In the genomic region with DNA sequence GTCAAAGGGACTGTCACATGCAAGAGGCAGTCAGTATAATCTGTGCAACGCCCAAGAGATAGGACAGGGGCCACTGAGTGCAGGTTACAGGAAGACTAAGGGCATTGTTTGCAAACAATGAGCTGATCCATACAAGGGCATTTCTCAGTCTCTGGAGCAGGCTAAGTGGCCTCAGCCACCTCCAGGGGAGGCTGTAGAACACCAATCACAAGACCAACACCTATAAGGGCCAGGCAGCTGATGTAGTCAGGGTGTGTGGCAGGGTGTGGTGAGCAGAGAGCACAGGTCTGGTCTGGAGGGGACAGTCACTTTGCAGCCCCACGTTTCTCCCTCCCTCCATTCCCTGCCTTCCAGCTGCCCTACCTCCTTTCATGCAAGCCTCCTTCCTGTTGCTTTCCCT, we compare ENCODE assay signal across 25 cellular contexts.
DNase-seq lines count a peak whose midpoint lies in the region; ATAC-seq, FAIRE-seq and TF ChIP-seq lines count a peak whose summit lies in the region.
"Had no signal": no experiment of that assay in that cellular context is flagged by ENCODE, and none has a peak within 500 bp of the region (broad histone marks: within the 10 kb centered on the region; RNA-seq: fewer than 3 reads in every experiment).

No MANE protein-coding gene starts in this region.

- H2BK120ac ChIP-seq in IMR-90 (ENCODE audit: low read depth, low read length) = no peak overlapping the region

- H3K36me3 ChIP-seq in IMR-90 (ENCODE audit: control insufficient read depth, insufficient read depth, low read length) = no peaks in the 10 kb centered on the region
- H3K36me3 ChIP-seq in bronchial epithelial cell (ENCODE audit: control insufficient read depth, insufficient read depth, low read length) = no peaks in the 10 kb centered on the region
- no peaks in the 10 kb centered on the region for H3K36me3 ChIP-seq in ovary
- H3K36me3 ChIP-seq: BLaER1, heart right ventricle, neutrophil, prostate gland, tibial nerve had no signal

- H3K4me2 ChIP-seq in IMR-90 (ENCODE audit: low read depth, low read length) = no peak overlapping the region

- TF ChIP-seq POLR2A in IMR-90 (IDR thresholded peaks at IDR 0.05; ENCODE audit: low read depth, low read length) = no peak
- no peak for TF ChIP-seq POLR2A in ovary (IDR thresholded peaks at IDR 0.05)

- H3K4me3 ChIP-seq in GM12875 (ENCODE audit: low read depth, low read length) (no peak overlapping the region), IMR-90 (ENCODE audit: insufficient read depth, low read depth, low read length) (no peak overlapping the region), bronchial epithelial cell (ENCODE audit: low read depth, low read length) (no peak overlapping the region), ovary (no peak overlapping the region)
- H3K4me3 ChIP-seq: BLaER1, heart right ventricle, prostate gland, tibial nerve had no signal

- in situ Hi-C loops in IMR-90 (cut with MboI; ENCODE audit: low sequenced_read_pairs) = no loop called here

- no peak overlapping the region for H4K5ac ChIP-seq in IMR-90 (ENCODE audit: low read depth, low read length)

- no peaks in the 10 kb centered on the region for H3K9me1 ChIP-seq in IMR-90 (ENCODE audit: insufficient read depth, low read length)

- no peaks in the 10 kb centered on the region for H3K9me3 ChIP-seq in IMR-90 (ENCODE audit: control insufficient read depth, insufficient read depth, low read length)
- H3K9me3 ChIP-seq in ovary = no peaks in the 10 kb centered on the region
- H3K9me3 ChIP-seq: neutrophil, prostate gland had no signal

- H4K20me1 ChIP-seq in IMR-90 (ENCODE audit: insufficient read depth, low read length) = no peaks in the 10 kb centered on the region
- H4K20me1 ChIP-seq: BLaER1 had no signal

- H2AK5ac ChIP-seq in IMR-90 (ENCODE audit: low read depth, low read length) = no peak overlapping the region

- no peaks in the 10 kb centered on the region for H3K79me1 ChIP-seq in IMR-90 (ENCODE audit: low read depth in 1 of 2, low read length in 2 of 2)

- CTCF ChIA-PET in IMR-90 (lab: Yijun Ruan, JAX) = no interaction called here

- no peak overlapping the region for H2BK20ac ChIP-seq in IMR-90 (ENCODE audit: low read depth, low read length)

- no peak overlapping the region for H3K18ac ChIP-seq in IMR-90 (ENCODE audit: low read depth, low read length)

- 0 out of 2 replicates have a peak, but pooled peaks have one; percentile 2 for TF ChIP-seq CTCF in GM12875 (IDR thresholded peaks at IDR 0.05; ENCODE audit: borderline replicate concordance, insufficient read depth, low read depth, low read length)
- TF ChIP-seq CTCF in IMR-90 (conservative IDR thresholded peaks at IDR 0.05; ENCODE audit: low read depth, low read length) = no peak
- TF ChIP-seq CTCF in bronchial epithelial cell (IDR thresholded peaks at IDR 0.05; ENCODE audit: insufficient read depth, low read length, severe bottlenecking) = peak; percentile 4
- TF ChIP-seq CTCF in ovary (IDR thresholded peaks at IDR 0.05) = no peak

- BruUV-seq in IMR-90 (replicated peaks; lab: Mats Ljungman, UMichigan) = no TSS peak

- H2AFZ ChIP-seq in IMR-90 (replicated peaks; ENCODE audit: low read length, poor library complexity) = peak overlapping the region; percentile 26

- DNase-seq in IMR-90 = no peak
- DNase-seq in bronchial epithelial cell (ENCODE audit: low read depth) = no peak
- DNase-seq in mucosa of gallbladder (ENCODE audit: low spot score) = peak; percentile 11
- no peak for DNase-seq in ovary
- no peak for DNase-seq in stimulated activated CD4-positive, alpha-beta T cell treated with anti-CD3 and anti-CD28 coated beads, Interleukin-1b, Interleukin-23, amount 100 ng/mL, for 48 hours
- DNase-seq in stimulated activated CD4-positive, alpha-beta T cell treated with anti-CD3 and anti-CD28 coated beads, Interleukin-4, amount 100 ng/mL, for 4 hours = no peak
- DNase-seq: activated CD4-positive, alpha-beta T cell treated with anti-CD3 and anti-CD28 coated beads, Interleukin-2, amount 50 U/mL, for 4 hours; activated naive CD4-positive, alpha-beta T cell treated with Interleukin-2 at 50 U/mL for 16 hours; amniotic stem cell; COR-L47; DMS79 treated with DMSO at 0.1 percent for 48 hours; effector CD8-positive, alpha-beta T cell; foreskin keratinocyte; heart right ventricle; mesenchymal stem cell; MM.1S; NCI-H2029; NCI-H524 treated with DMSO at 0.1 percent for 48 hours; RPMI8226; T-helper 1 cell had no signal

- no peak overlapping the region for H2AK9ac ChIP-seq in IMR-90 (replicated peaks; ENCODE audit: low read depth, low read length, poor library complexity)

- H3K4ac ChIP-seq in IMR-90 (ENCODE audit: low read depth, low read length) = no peak overlapping the region

- POLR2A ChIA-PET in IMR-90 (lab: Charles Lee; ENCODE audit: unreplicated experiment) = no interaction called here

- H2BK5ac ChIP-seq in IMR-90 (ENCODE audit: low read depth, low read length, poor library complexity, severe bottlenecking) = no peak overlapping the region

- H3K4me1 ChIP-seq in IMR-90 (ENCODE audit: control insufficient read depth, insufficient read depth, low read length) (no peaks in the 10 kb centered on the region), ovary (ENCODE audit: insufficient read depth) (no peaks in the 10 kb centered on the region)
- H3K4me1 ChIP-seq: heart right ventricle, prostate gland, tibial nerve had no signal

- H3K27me3 ChIP-seq in IMR-90 (ENCODE audit: control insufficient read depth, insufficient read depth, low read length) (peaks cover 8% of the 10 kb centered on the region), bronchial epithelial cell (ENCODE audit: control insufficient read depth, insufficient read depth, low read length) (no peaks in the 10 kb centered on the region), ovary (no peaks in the 10 kb centered on the region)
- H3K27me3 ChIP-seq: BLaER1, tibial nerve had no signal

- intact Hi-C loops in IMR-90 (cut with micrococcal nuclease) = no loop called here
- intact Hi-C loops in ovary (cut with DNase I) = no loop called here

- no peak for TF ChIP-seq RAD21 in IMR-90 (IDR thresholded peaks at IDR 0.05; ENCODE audit: low read length)

- no peak overlapping the region for H3K23ac ChIP-seq in IMR-90 (ENCODE audit: low read depth, low read length)

- H4K8ac ChIP-seq in IMR-90 (ENCODE audit: low read depth in 2 of 2, low read length in 2 of 2) = no peak overlapping the region

- H3K27ac ChIP-seq in IMR-90 (ENCODE audit: insufficient read depth, low read length) (no peak overlapping the region), ovary (no peak overlapping the region)
- H3K27ac ChIP-seq: BLaER1, foreskin keratinocyte, heart right ventricle, neutrophil, prostate gland, tibial nerve had no signal

- no peak overlapping the region for H3K9ac ChIP-seq in IMR-90 (ENCODE audit: low read depth, low read length)
- H3K9ac ChIP-seq: BLaER1 had no signal

- no CpG with 5 or more reads among the region's 2 CpGs for WGBS in IMR-90 (ENCODE audit: extremely low coverage in 2 of 2, insufficient read length in 1 of 2), 2 experiments
- WGBS in ovary, 3 donors = 55 to 70% (median 60%) methylated on average over 2 of the region's 2 CpGs

- TF ChIP-seq EP300 in ovary (IDR thresholded peaks at IDR 0.05) = no peak

- no peak overlapping the region for H3K56ac ChIP-seq in IMR-90 (ENCODE audit: extremely low read depth, insufficient read depth, low read length)

- dilution Hi-C loops in IMR-90 (cut with HindIII; ENCODE audit: low sequenced_read_pairs, unreplicated experiment) = no loop called here

- no peak overlapping the region for H4K91ac ChIP-seq in IMR-90 (ENCODE audit: insufficient read depth, low read depth, low read length)

- H2BK15ac ChIP-seq in IMR-90 (ENCODE audit: low read depth, low read length) = no peak overlapping the region

- no peak for ATAC-seq in IMR-90 (ENCODE audit: low read depth)
- ATAC-seq: foreskin keratinocyte had no signal

- no peak for FAIRE-seq in bronchial epithelial cell (lab: Jason Lieb, UNC)

- H3K14ac ChIP-seq in IMR-90 (replicated peaks; ENCODE audit: low read depth, low read length) = no peak overlapping the region

TF ChIP-seq in IMR-90, 13 proteins besides CTCF, POLR2A, EP300 and RAD21:
- TF ChIP-seq CHD1 (IDR thresholded peaks at IDR 0.05; ENCODE audit: low read depth, low read length) = no peak
- no peak for TF ChIP-seq SMC3 (IDR thresholded peaks at IDR 0.05; ENCODE audit: low read depth, low read length)
- TF ChIP-seq BHLHE40 (IDR thresholded peaks at IDR 0.05; ENCODE audit: low read depth, low read length) = no peak

Comparison
In these comparisons a context has a peak if more than half of its experiments do, and no peak if none do; other contexts are left out.
1. CTCF ChIP-seq: peak in GM12875 (single experiment) and bronchial epithelial cell (single experiment); none in IMR-90 (single experiment) and ovary (0 of 3).